19 cellular contexts compared by ENCODE assay signal in the genomic region with DNA sequence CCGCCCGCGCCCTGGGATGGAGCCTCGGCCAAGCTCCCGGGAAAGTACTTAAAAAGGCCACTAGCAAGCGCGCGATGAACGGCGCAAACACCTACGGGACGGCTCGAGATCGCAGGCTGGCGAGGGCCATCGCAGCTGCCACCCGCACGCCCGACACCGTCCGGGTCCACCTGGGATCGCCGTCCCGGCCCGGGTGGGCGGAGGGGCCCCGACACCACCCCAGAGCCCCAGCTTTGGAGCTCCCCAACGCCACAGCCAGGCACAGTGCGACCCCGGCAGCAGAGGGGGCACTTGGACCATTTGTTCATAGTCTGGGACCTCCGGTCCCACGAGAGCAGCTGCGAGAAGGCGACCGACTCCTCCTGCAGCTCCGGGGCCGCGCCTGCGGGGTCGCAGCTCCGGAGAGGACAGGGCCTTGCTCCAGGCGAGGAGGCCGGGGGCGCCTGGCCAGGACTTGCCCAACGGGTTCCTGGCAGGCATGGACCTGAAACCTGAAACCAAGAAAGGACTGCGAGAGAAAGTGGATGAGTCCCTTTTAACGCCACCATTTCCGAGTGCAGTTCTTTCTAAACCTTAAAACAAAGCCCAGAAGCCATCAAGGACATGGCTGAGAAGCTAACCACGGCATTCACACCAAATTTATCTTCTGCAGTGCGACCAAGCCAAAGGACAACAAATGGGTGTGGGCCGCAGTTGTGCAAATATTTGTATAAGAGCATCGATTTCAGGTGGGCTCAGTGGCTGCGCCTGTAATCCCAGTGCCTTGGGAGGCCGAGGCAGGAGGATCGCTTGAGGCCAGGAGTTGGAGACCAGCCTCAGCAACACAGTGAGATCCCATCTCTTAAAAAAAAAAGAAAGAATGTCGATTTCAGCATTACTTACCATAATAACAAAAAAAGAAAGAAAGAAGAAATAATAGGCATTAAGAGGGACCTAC. TPM values are rescaled to one million over a fixed set of nuclear protein-coding genes. Genes with fewer than 3 reads are reported as not detected.
DNase-seq lines count a peak whose midpoint lies in the region; ATAC-seq, FAIRE-seq and TF ChIP-seq lines count a peak whose summit lies in the region.
"Had no signal": no experiment of that assay in that cellular context is flagged by ENCODE, and none has a peak within 500 bp of the region (broad histone marks: within the 10 kb centered on the region; RNA-seq: fewer than 3 reads in every experiment).

No MANE protein-coding gene starts in this region.

- WGBS in endodermal cell (ENCODE audit: insufficient coverage in 1 of 2, insufficient read length in 1 of 2), 2 experiments, result 93 to 95% methylated on average over 25 to 55 of the region's 56 CpGs
- 60% methylated on average over 44 of the region's 56 CpGs for WGBS in HepG2 (ENCODE audit: low lambda C conversion rate)

- H3K36me3 ChIP-seq in endodermal cell (ENCODE audit: control insufficient read depth, insufficient read depth, low read length) (no peaks in the 10 kb centered on the region), HepG2 (replicated peaks in 1 of 2; ENCODE audit: control insufficient read depth in 1 of 2, insufficient read depth in 2 of 2, low read length in 2 of 2) (no peaks in the 10 kb centered on the region)
- H3K36me3 ChIP-seq: adrenal gland, gastrocnemius medialis, upper lobe of left lung had no signal

- TF ChIP-seq CTCF in Calu3 (IDR thresholded peaks at IDR 0.05; ENCODE audit: unreplicated experiment) (peak; percentile 64), endodermal cell (conservative IDR thresholded peaks at IDR 0.05) (peak; percentile 71), HepG2 (CRISPR knock-in tag; IDR thresholded peaks at IDR 0.05) (peak; percentile 31), GM13977 (IDR thresholded peaks at IDR 0.05; ENCODE audit: extremely low read depth, insufficient read depth, missing control alignments) (no peak)

- no peak for FAIRE-seq in HepG2 (lab: Jason Lieb, UNC)

- H3K4me3 Mint-ChIP-seq in Calu3 (ENCODE audit: low read depth, unreplicated experiment) (peak overlapping the region; percentile 61), endodermal cell (peak overlapping the region; percentile 18)
- H3K4me3 Mint-ChIP-seq: activated CD4-positive, alpha-beta memory T cell treated with anti-CD3 and anti-CD28 coated beads for 36 hours; activated T-cell treated with anti-CD3 and anti-CD28 coated beads, Interleukin-2, amount 50 U/mL, for 72 hours had no signal

- no peak; the same call in 1 of the 3 replicates for ATAC-seq in HepG2
- ATAC-seq in HG02623 (IDR thresholded peaks at IDR 0.05; ENCODE audit: unreplicated experiment), result no peak
- no peak for ATAC-seq in GM21717 (IDR thresholded peaks at IDR 0.05; ENCODE audit: unreplicated experiment)
- ATAC-seq: activated T-cell treated with anti-CD3 and anti-CD28 coated beads, Interleukin-2, amount 50 U/mL, for 72 hours; gastrocnemius medialis had no signal

- intact Hi-C loops in Calu3 (cut with micrococcal nuclease; ENCODE audit: unreplicated experiment) (loop anchor here (1.0 to 5.0 kb wide), 2 partner anchors 44 to 106 kb away; partner anchors contain the start of genes MZT2B and SMPD4), HepG2 (cut with micrococcal nuclease; ENCODE audit: unreplicated experiment) (no loop called here)

- H4K20me1 ChIP-seq in HepG2 (ENCODE audit: insufficient read depth, low read length), result no peaks in the 10 kb centered on the region

- H3K79me2 ChIP-seq in HepG2 (ENCODE audit: insufficient read depth, low read length), result no peaks in the 10 kb centered on the region

- H3K4me1 ChIP-seq in endodermal cell (ENCODE audit: control insufficient read depth, insufficient read depth, low read length), result no peaks in the 10 kb centered on the region
- no peaks in the 10 kb centered on the region for H3K4me1 ChIP-seq in HepG2 (ENCODE audit: insufficient read depth, low read length)
- H3K4me1 ChIP-seq: adrenal gland, gastrocnemius medialis, upper lobe of left lung had no signal

- H2AFZ ChIP-seq in HepG2 (ENCODE audit: low read length), result no peak overlapping the region

- no peaks in the 10 kb centered on the region for H3K36me3 Mint-ChIP-seq in Calu3 (ENCODE audit: insufficient read depth, unreplicated experiment)
- H3K36me3 Mint-ChIP-seq in endodermal cell (ENCODE audit: low read depth), result no peaks in the 10 kb centered on the region
- H3K36me3 Mint-ChIP-seq: activated CD4-positive, alpha-beta memory T cell treated with anti-CD3 and anti-CD28 coated beads for 36 hours had no signal

- H3K9me3 Mint-ChIP-seq in Calu3 (ENCODE audit: low read depth, unreplicated experiment) (no peaks in the 10 kb centered on the region), endodermal cell (no peaks in the 10 kb centered on the region)
- H3K9me3 Mint-ChIP-seq: activated CD4-positive, alpha-beta memory T cell treated with anti-CD3 and anti-CD28 coated beads for 36 hours; activated T-cell treated with anti-CD3 and anti-CD28 coated beads, Interleukin-2, amount 50 U/mL, for 72 hours had no signal

- peaks cover 33% of the 10 kb centered on the region for H3K27me3 Mint-ChIP-seq in Calu3 (ENCODE audit: unreplicated experiment)
- peaks cover 28% of the 10 kb centered on the region for H3K27me3 Mint-ChIP-seq in endodermal cell (ENCODE audit: insufficient read depth)

- H3K27me3 ChIP-seq in endodermal cell (ENCODE audit: control insufficient read depth, insufficient read depth, low read length, poor library complexity, severe bottlenecking) (no peaks in the 10 kb centered on the region), HepG2 (ENCODE audit: control insufficient read depth in 1 of 2, insufficient read depth in 2 of 2, low read length in 2 of 2) (peaks cover 0 to 21% of the 10 kb centered on the region in 2 experiments; a peak in 2 of 5 replicates)
- H3K27me3 ChIP-seq: adrenal gland, gastrocnemius medialis, upper lobe of left lung had no signal

- H3K9me3 ChIP-seq in endodermal cell (ENCODE audit: control insufficient read depth, low read length) (no peaks in the 10 kb centered on the region), HepG2 (ENCODE audit: low read length) (no peaks in the 10 kb centered on the region)
- H3K9me3 ChIP-seq: adrenal gland, Caco-2, gastrocnemius medialis, upper lobe of left lung had no signal

- no peaks in the 10 kb centered on the region for H3K4me1 Mint-ChIP-seq in Calu3 (ENCODE audit: low read depth, unreplicated experiment)
- H3K4me1 Mint-ChIP-seq in endodermal cell, result peaks cover 14% of the 10 kb centered on the region

- H3K27ac ChIP-seq in endodermal cell (ENCODE audit: low read depth, low read length) (no peak overlapping the region), HepG2 (ENCODE audit: extremely low read length, insufficient read depth, low read length) (no peak overlapping the region)
- H3K27ac ChIP-seq: adrenal gland, gastrocnemius medialis, KMS-11, upper lobe of left lung had no signal

- POLR2A ChIA-PET in HepG2 (lab: Yijun Ruan, JAX), result no interaction called here

- in situ Hi-C loops in HepG2 (cut with HindIII; ENCODE audit: extremely low pct_ligation_motif_present, low pct_unique_long_range_greater_than_20kb) (no loop called here), G401 (cut with HindIII; ENCODE audit: low sequenced_read_pairs) (no loop called here), GM13977 (cut with MboI; ENCODE audit: low pct_unique_long_range_greater_than_20kb, low sequenced_read_pairs, unreplicated experiment) (loop anchor here (25.0 kb wide), 1 partner anchor 99 kb away; no protein-coding TSS in a partner anchor)

- CTCF ChIA-PET in Calu3 (lab: Charles Lee), result interaction anchor here (0.7 to 1.3 kb wide), 8 partner anchors 30 to 133 kb away, joined by 3 to 32 read pairs (median 5); partner anchors contain the start of genes IMP4 and SMPD4
- CTCF ChIA-PET in HepG2 (lab: Yijun Ruan, JAX; ENCODE audit: low intra/inter-chr PET ratio, low total read pairs), result no interaction called here

- TF ChIP-seq POLR2A in HepG2 (IDR thresholded peaks at IDR 0.05; ENCODE audit: insufficient read depth in 1 of 2, low read depth in 2 of 2, low read length in 2 of 2), result no peak

- TF ChIP-seq RAD21 in Ishikawa (IDR thresholded peaks at IDR 0.05; ENCODE audit: low read depth) (peak; percentile 49; the same call in 1 of the 2 replicates), HepG2 (CRISPR knock-in tag; IDR thresholded peaks at IDR 0.05) (no peak)

- H3K4me2 ChIP-seq in HepG2 (ENCODE audit: low read depth, low read length), result no peak overlapping the region
- H3K4me2 ChIP-seq: KMS-11 had no signal

- no peak for TF ChIP-seq EP300 in Ishikawa (IDR thresholded peaks at IDR 0.05; ENCODE audit: borderline replicate concordance)
- TF ChIP-seq EP300 in HepG2 (IDR thresholded peaks at IDR 0.05; ENCODE audit: low read depth in 2 of 2, low read length in 2 of 2), result no peak
- no peak for TF ChIP-seq EP300 in HepG2 (CRISPR knock-in tag; IDR thresholded peaks at IDR 0.05; ENCODE audit: borderline replicate concordance)

- DNase-seq in Calu3, result peak; percentile 83
- peak; percentile 91 for DNase-seq in endodermal cell
- no peak for DNase-seq in HepG2 (ENCODE audit: low spot score)
- DNase-seq in G401 (ENCODE audit: low spot score), result no peak
- no peak for DNase-seq in GM13977 (ENCODE audit: low spot score)
- DNase-seq: activated CD4-positive, alpha-beta memory T cell treated with anti-CD3 and anti-CD28 coated beads for 36 hours; activated T-cell treated with anti-CD3 and anti-CD28 coated beads, Interleukin-2, amount 50 U/mL, for 72 hours; adrenal gland; cerebellar nuclear complex; gastrocnemius medialis; stimulated activated CD4-positive, alpha-beta T cell treated with anti-CD3 and anti-CD28 coated beads, Interleukin-12 subunit alpha, Interleukin-12 subunit beta, amount 100 ng/mL, for 4 hours; stimulated activated naive CD4-positive, alpha-beta T cell treated with Interleukin-2 at 50 U/mL for 16 hours; SW 1271 had no signal

- H3K9ac ChIP-seq in endodermal cell (ENCODE audit: extremely low read depth, low read length, poor library complexity, severe bottlenecking) (no peak overlapping the region), HepG2 (ENCODE audit: insufficient read depth, low read depth, low read length) (no peak overlapping the region)
- H3K9ac ChIP-seq: KMS-11 had no signal

- BruUV-seq in Calu3 (replicated peaks; lab: Mats Ljungman, UMichigan) (no TSS peak), HepG2 (replicated peaks; lab: Mats Ljungman, UMichigan) (no TSS peak)

- H3K27ac Mint-ChIP-seq in Calu3 (ENCODE audit: unreplicated experiment) (no peak overlapping the region), endodermal cell (no peak overlapping the region)
- H3K27ac Mint-ChIP-seq: activated CD4-positive, alpha-beta memory T cell treated with anti-CD3 and anti-CD28 coated beads for 36 hours; activated T-cell treated with anti-CD3 and anti-CD28 coated beads, Interleukin-2, amount 50 U/mL, for 72 hours had no signal

- H3K4me3 ChIP-seq in endodermal cell (ENCODE audit: low read length), result no peak overlapping the region
- no peak overlapping the region for H3K4me3 ChIP-seq in HepG2 (replicated peaks in 1 of 3; ENCODE audit: insufficient read depth in 1 of 3, low read depth in 2 of 3, low read length in 3 of 3)
- H3K4me3 ChIP-seq: adrenal gland, gastrocnemius medialis, upper lobe of left lung had no signal

RNA-seq across cellular contexts. Expression of gene IMP4, which starts 54.0 kb away (rescaled TPM):
- total RNA-seq in Calu3 (2022), result 79.6 and 89.4 TPM in 2 replicates
- total RNA-seq in endodermal cell, result 10 to 100 TPM; 47.1 to 55.1 TPM
- 38.5 TPM for polyA plus RNA-seq in endodermal cell (2013, experiment 1 of 2)
- polyA plus RNA-seq in endodermal cell (2013, experiment 2 of 2), result 36.8 TPM
- total RNA-seq in HepG2 (2016; rRNA removed; fragmentation: Illumina TruSeq; extraction: Trizol), result 142 and 153 TPM in 2 replicates
- 85.2 and 85.6 TPM in 2 replicates for total RNA-seq in HepG2 (2016; cell fraction: cytosol; rRNA removed; fragmentation: Illumina TruSeq; extraction: Trizol; ENCODE audit: low read depth)
- total RNA-seq in HepG2 (2016; cell fraction: insoluble cytoplasmic fraction; rRNA removed; fragmentation: Illumina TruSeq; extraction: Trizol), result 148 and 152 TPM in 2 replicates
- 114 and 119 TPM in 2 replicates for total RNA-seq in HepG2 (2016; cell fraction: membrane; rRNA removed; fragmentation: Illumina TruSeq; extraction: Trizol)
- 83.0 and 87.0 TPM in 2 replicates for total RNA-seq in HepG2 (2016; cell fraction: nucleus; rRNA removed; fragmentation: Illumina TruSeq; extraction: Trizol)
- 158 and 167 TPM in 2 replicates for polyA plus RNA-seq in HepG2 (2011; rRNA removed)
- polyA plus RNA-seq in HepG2 (2011; cell fraction: cytosol; rRNA removed), result 161 and 264 TPM in 2 replicates
- polyA plus RNA-seq in HepG2 (2011; cell fraction: nucleus; rRNA removed), result 321 and 379 TPM in 2 replicates
- polyA plus RNA-seq in HepG2 (2012), result 91.4 and 129 TPM in 2 replicates
- polyA plus RNA-seq in HepG2 (2016; cell fraction: cytosol; fragmentation: Illumina TruSeq; extraction: Trizol; ENCODE audit: low read depth), result 122 and 142 TPM in 2 replicates
- 167 and 186 TPM in 2 replicates for polyA plus RNA-seq in HepG2 (2016; cell fraction: insoluble cytoplasmic fraction; fragmentation: Illumina TruSeq; extraction: Trizol; ENCODE audit: low read depth)
- polyA plus RNA-seq in HepG2 (2016; cell fraction: membrane; fragmentation: Illumina TruSeq; extraction: Trizol; ENCODE audit: low read depth), result 126 and 131 TPM in 2 replicates
- polyA plus RNA-seq in HepG2 (2016; cell fraction: nucleus; fragmentation: Illumina TruSeq; extraction: Trizol; ENCODE audit: insufficient read depth, low read depth), result 177 and 185 TPM in 2 replicates
- 143 and 197 TPM in 2 replicates for polyA minus RNA-seq in HepG2 (2011; rRNA and poly(A)+ RNA removed; ENCODE audit: low replicate concordance)
- polyA minus RNA-seq in HepG2 (2011; cell fraction: cytosol; rRNA and poly(A)+ RNA removed), result 41.3 and 41.8 TPM in 2 replicates
- polyA minus RNA-seq in HepG2 (2011; cell fraction: nucleus; rRNA and poly(A)+ RNA removed), result 91.3 and 103 TPM in 2 replicates
- 84.2 and 100 TPM in 2 replicates for total RNA-seq in G401 (2014; rRNA removed; shearing (Covaris generic))

Comparison
In these comparisons a context has a peak if more than half of its experiments do, and no peak if none do; other contexts are left out.
1. DNase-seq: peak in Calu3 (single experiment) and endodermal cell (single experiment); none in HepG2 (single experiment), G401 (single experiment) and GM13977 (single experiment).